Comparison of ENCODE assay signal across 8 cellular contexts in the genomic region with DNA sequence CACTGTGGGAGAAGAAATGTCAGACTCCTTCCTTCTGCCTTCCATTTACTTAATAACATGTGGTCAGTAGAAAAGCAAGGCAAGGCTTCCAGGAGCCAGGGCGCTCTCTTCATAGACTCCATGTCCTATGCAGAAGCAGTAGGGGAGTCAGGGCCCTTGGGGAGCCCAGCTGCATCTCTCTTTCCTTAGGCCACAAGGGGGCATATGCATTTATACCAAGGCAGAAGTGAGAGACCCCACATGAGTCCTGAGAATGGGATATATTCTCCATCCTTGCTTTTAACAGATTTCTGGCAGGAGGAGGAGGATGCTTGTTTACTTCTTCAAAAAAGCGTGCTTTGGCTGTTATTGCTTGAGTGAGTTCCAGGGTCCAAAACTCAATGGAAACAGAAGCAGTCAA.
DNase-seq lines count a peak whose midpoint lies in the region; ATAC-seq and TF ChIP-seq lines count a peak whose summit lies in the region.

No MANE protein-coding gene starts in this region.

- H4K20me1 ChIP-seq in SK-N-SH (ENCODE audit: insufficient read depth) = no peaks in the 10 kb centered on the region

- H3K4me3 Mint-ChIP-seq in endothelial cell (ENCODE audit: unreplicated experiment) (no peak overlapping the region), nephron (no peak overlapping the region)

- H3K36me3 ChIP-seq in HAP-1 (replicated peaks) (no peaks in the 10 kb centered on the region), SK-N-SH (replicated peaks in 1 of 2; ENCODE audit: control insufficient read depth in 1 of 2, insufficient read depth in 2 of 2, low read length in 1 of 2) (no peaks in the 10 kb centered on the region)

- peak; percentile 52 for TF ChIP-seq RAD21 in SK-N-SH (IDR thresholded peaks at IDR 0.05; ENCODE audit: low read length)

- H3K27me3 Mint-ChIP-seq in endothelial cell (ENCODE audit: unreplicated experiment) (no peaks in the 10 kb centered on the region), nephron (ENCODE audit: low read depth) (peaks cover 3% of the 10 kb centered on the region)

- no peak overlapping the region for H3K9ac ChIP-seq in SK-N-SH

- no peak overlapping the region for H3K27ac Mint-ChIP-seq in endothelial cell (ENCODE audit: unreplicated experiment)
- H3K27ac Mint-ChIP-seq in nephron = no peak overlapping the region

- TF ChIP-seq EP300 in SK-N-SH (IDR thresholded peaks at IDR 0.05; ENCODE audit: borderline replicate concordance in 1 of 2, low read depth in 1 of 2, low read length in 1 of 2) = no peak

- peak; percentile 69 for TF ChIP-seq CTCF in GM12873 (IDR thresholded peaks at IDR 0.05; ENCODE audit: insufficient read depth, low read depth, low read length, missing control alignments)
- peak; percentile 46 for TF ChIP-seq CTCF in SK-N-SH (IDR thresholded peaks at IDR 0.05)
- TF ChIP-seq CTCF in endothelial cell (IDR thresholded peaks at IDR 0.05; ENCODE audit: unreplicated experiment) = peak; percentile 47
- peak; percentile 22 to 34 (median 23) for TF ChIP-seq CTCF in nephron (IDR thresholded peaks at IDR 0.05; ENCODE audit: unreplicated experiment in 3 of 3)

- H2AFZ ChIP-seq in SK-N-SH (ENCODE audit: low read depth) = no peak overlapping the region

- in situ Hi-C loops in HAP-1 (cut with MboI; ENCODE audit: low sequenced_read_pairs) = no loop called here

- WGBS in SK-N-SH (ENCODE audit: low lambda C conversion rate) = 89% methylated on average over 2 of the region's 2 CpGs

- DNase-seq in HAP-1 (ENCODE audit: low spot score in 2 of 2) (peak; percentile 11 to 21), SK-N-SH (peak; percentile 24), endothelial cell (ENCODE audit: low spot score) (peak; percentile 36), occipital lobe (lab: John Stamatoyannopoulos, UW) (no peak), NCI-H2081 (lab: John Stamatoyannopoulos, UW) (no peak)

- no peaks in the 10 kb centered on the region for H3K36me3 Mint-ChIP-seq in endothelial cell (ENCODE audit: low read depth, unreplicated experiment)
- H3K36me3 Mint-ChIP-seq in nephron (ENCODE audit: low read depth) = no peaks in the 10 kb centered on the region

- POLR2A ChIA-PET in SK-N-SH (lab: Yijun Ruan, JAX) = no interaction called here

- H3K9me3 Mint-ChIP-seq in endothelial cell (ENCODE audit: unreplicated experiment) (no peaks in the 10 kb centered on the region), nephron (no peaks in the 10 kb centered on the region)

- ATAC-seq in HG02763 (IDR thresholded peaks at IDR 0.05; ENCODE audit: unreplicated experiment) = no peak

- no peaks in the 10 kb centered on the region for H3K4me1 ChIP-seq in HAP-1
- peaks cover 0 to 4% of the 10 kb centered on the region in 2 experiments; a peak in 2 of 4 replicates for H3K4me1 ChIP-seq in SK-N-SH (ENCODE audit: control insufficient read depth in 1 of 2, insufficient read depth in 2 of 2, low read depth in 1 of 2, low read length in 1 of 2)

- H3K4me1 Mint-ChIP-seq in endothelial cell (ENCODE audit: unreplicated experiment) = peaks cover 6% of the 10 kb centered on the region
- H3K4me1 Mint-ChIP-seq in nephron = no peaks in the 10 kb centered on the region

- H3K9me3 ChIP-seq in HAP-1 = no peaks in the 10 kb centered on the region
- H3K9me3 ChIP-seq in SK-N-SH = no peaks in the 10 kb centered on the region

- H3K27me3 ChIP-seq in HAP-1 (ENCODE audit: low read depth) (no peaks in the 10 kb centered on the region), SK-N-SH (ENCODE audit: insufficient read depth) (no peaks in the 10 kb centered on the region)

- no peak overlapping the region for H3K4me3 ChIP-seq in HAP-1
- no peak overlapping the region for H3K4me3 ChIP-seq in SK-N-SH (ENCODE audit: low read depth in 2 of 2, low read length in 1 of 2)

- CTCF ChIA-PET in SK-N-SH (lab: Yijun Ruan, JAX) = interaction anchor here (1.0 to 2.1 kb wide), 5 partner anchors 43 to 686 kb away, joined by 3 to 6 read pairs (median 4); no protein-coding TSS in a partner anchor

- H3K9me2 ChIP-seq in SK-N-SH = no peaks in the 10 kb centered on the region

- H3K4me2 ChIP-seq in SK-N-SH = no peak overlapping the region

- no peaks in the 10 kb centered on the region for H3K79me2 ChIP-seq in SK-N-SH (ENCODE audit: insufficient read depth)

- H3K27ac ChIP-seq in SK-N-SH (ENCODE audit: low read depth in 2 of 2, low read length in 1 of 2) = no peak overlapping the region

- peaks cover 1% of the 10 kb centered on the region for H3F3A ChIP-seq in SK-N-SH (replicated peaks; ENCODE audit: insufficient read depth)

TF ChIP-seq in SK-N-SH, 30 proteins besides CTCF, POLR2A, EP300 and RAD21:
- TF ChIP-seq NFIC (IDR thresholded peaks at IDR 0.05; ENCODE audit: borderline replicate concordance) (no peak), SMC3 (IDR thresholded peaks at IDR 0.05; ENCODE audit: low read depth, low read length) (peak; percentile 48)
TF ChIP-seq in SK-N-SH: peak in this region for 1.

Comparison
In these comparisons a context has a peak if more than half of its experiments do, and no peak if none do; other contexts are left out.
1. DNase-seq: peak in HAP-1 (2 of 2), SK-N-SH (single experiment) and endothelial cell (single experiment); none in occipital lobe (single experiment) and NCI-H2081 (0 of 2).
2. Peak in every context shown above with its lines, with median percentiles within 50 percentile points of each other: CTCF ChIP-seq.